Comparison of ENCODE assay signal across 32 cellular contexts in genomic region chr2:12315224-12315623, GRCh38.
"Had no signal": no experiment of that assay in that cellular context is flagged by ENCODE, and none has a peak within 500 bp of the region (broad histone marks: within the 10 kb centered on the region; RNA-seq: fewer than 3 reads in every experiment).

No MANE protein-coding gene starts in this region.

- H3K36me3 ChIP-seq: breast epithelium, Peyer's patch had no signal

- DNase-seq: activated CD4-positive, alpha-beta T cell treated with anti-CD3 and anti-CD28 coated beads for 36 hours; activated CD4-positive, alpha-beta T cell treated with anti-CD3 and anti-CD28 coated beads, Interleukin-2, amount 10 ng/mL, durations not matched to agents 7 days and 5 days; activated CD4-positive, alpha-beta T cell treated with anti-CD3 and anti-CD28 coated beads, Interleukin-2, amount 50 U/mL, for 48 hours; activated CD8-positive, alpha-beta T cell treated with anti-CD3 and anti-CD28 coated beads, Interleukin-2, amount 10 ng/mL, durations not matched to agents 7 days and 5 days; activated gamma-delta T cell; activated naive CD4-positive, alpha-beta T cell treated with Interleukin-2 at 50 U/mL for 16 hours; activated naive CD8-positive, alpha-beta T cell treated with anti-CD3 and anti-CD28 coated beads, Interleukin-2, amount 10 ng/mL, durations not matched to agents 7 days and 5 days; activated T-cell treated with anti-CD3 and anti-CD28 coated beads, Interleukin-2, amount 50 U/mL, for 24 hours; amygdala; body of pancreas; KG1; MM.1S; NCI-H1105 treated with DMSO at 0.1 percent for 48 hours; NCI-H1436; NCI-H1694; NCI-H1930; NCI-H510A; NCI-H526; NCI-H748 treated with DMSO at 0.1 percent for 48 hours; NK-92 treated with Interleukin-12 subunit alpha and Interleukin-12 subunit beta, amount 100 ng/mL, for 24 hours; Peyer's patch; SIG-M5; SW 1271; T-helper 1 cell; T-helper 2 cell; T-helper 9 cell had no signal

- ATAC-seq: activated CD4-positive, alpha-beta T cell treated with anti-CD3 and anti-CD28 coated beads for 36 hours; activated CD4-positive, CD25-positive, alpha-beta regulatory T cell treated with anti-CD3 and anti-CD28 coated beads, Interleukin-2, amount 50 U/mL, for 24 hours; activated CD8-positive, alpha-beta T cell treated with anti-CD3 and anti-CD28 coated beads, Interleukin-2, amount 10 ng/mL, durations not matched to agents 7 days and 5 days; body of pancreas; Right ventricle myocardium inferior had no signal

- FAIRE-seq: astrocyte, TTC549 had no signal

- H3K27me3 ChIP-seq: body of pancreas, breast epithelium, Peyer's patch had no signal

- H3K4me3 ChIP-seq: body of pancreas, breast epithelium, Peyer's patch had no signal

- H3K27ac ChIP-seq: body of pancreas, breast epithelium, Peyer's patch, RWPE1 had no signal

- H3K9me3 ChIP-seq: body of pancreas, breast epithelium, Peyer's patch had no signal

- H3K4me1 ChIP-seq: body of pancreas, breast epithelium had no signal
